In genomic region chr13:108686027-108686426, GRCh38 we compare ENCODE assay signal across 11 cellular contexts. TPM values are rescaled to one million over a fixed set of nuclear protein-coding genes. Genes with fewer than 3 reads are reported as not detected.
"Had no signal": no experiment of that assay in that cellular context is flagged by ENCODE, and none has a peak within 500 bp of the region (broad histone marks: within the 10 kb centered on the region; RNA-seq: fewer than 3 reads in every experiment).

No MANE protein-coding gene starts in this region.

- ATAC-seq: HCT116, HepG2 had no signal

- DNase-seq: GM23248, GOT3, H7, HFFc6, KBM-7 had no signal

- FAIRE-seq: HepG2 had no signal

- H3K4me1 Mint-ChIP-seq: IgD-negative memory B cell had no signal

- H3K4me1 ChIP-seq: HAP-1 had no signal

- H3K4me3 ChIP-seq: GM23248, HAP-1 had no signal

- H3K36me3 ChIP-seq: HAP-1 had no signal

- H3K27ac ChIP-seq: GM23248, HL-60 had no signal

- H3K9me3 ChIP-seq: HAP-1 had no signal

- H3K36me3 Mint-ChIP-seq: IgD-negative memory B cell had no signal

- H3K9me3 Mint-ChIP-seq: IgD-negative memory B cell had no signal

- H3K4me3 Mint-ChIP-seq: HFFc6, IgD-negative memory B cell had no signal

- H3K9ac ChIP-seq: GM23248 had no signal

- H2AFZ ChIP-seq: GM23248 had no signal

- H3K27ac Mint-ChIP-seq: HFFc6, IgD-negative memory B cell had no signal

RNA-seq across cellular contexts. Expression of gene MYO16, which starts 56.6 kb away (rescaled TPM):
- total RNA-seq: GM23248, HepG2, HFFc6, HT1080 had no signal
- polyA plus RNA-seq: GM23248, HepG2, IgD-negative memory B cell had no signal
